Comparison of ENCODE assay signal across 1 cellular context in genomic region chr7:151024435-151025056, GRCh38.
TF ChIP-seq lines count a peak whose summit lies in the region.

Gene ATG9B (minus strand): TSS chr7:151024494. CDS start chr7:151024423, 71 bp downstream.

TF ChIP-seq in H1, 55 proteins besides CTCF, POLR2A, EP300 and RAD21:
- TF ChIP-seq TAF7 (optimal IDR thresholded peaks at IDR 0.05; ENCODE audit: borderline replicate concordance, low read depth, low read length) (no peak), EZH2 (IDR thresholded peaks at IDR 0.05; ENCODE audit: low read depth, low read length, severe bottlenecking) (no peak), KDM5A (IDR thresholded peaks at IDR 0.05; ENCODE audit: low read length) (no peak), CEBPB (IDR thresholded peaks at IDR 0.05; ENCODE audit: low read depth, low read length) (no peak), BRCA1 (IDR thresholded peaks at IDR 0.05; ENCODE audit: low read depth, low read length) (no peak), JUND (IDR thresholded peaks at IDR 0.05; ENCODE audit: low read length) (no peak), CHD1 (IDR thresholded peaks at IDR 0.05; ENCODE audit: low read depth, low read length) (no peak), GTF2F1 (IDR thresholded peaks at IDR 0.05; ENCODE audit: borderline replicate concordance, low read depth, low read length) (no peak), ZNF274 (IDR thresholded peaks at IDR 0.05; ENCODE audit: borderline replicate concordance, extremely low read depth, low read length) (no peak), MAX (IDR thresholded peaks at IDR 0.05) (no peak), RXRA (IDR thresholded peaks at IDR 0.05; ENCODE audit: insufficient read depth, low read depth, low read length) (no peak)
